Comparison of ENCODE assay signal across 16 cellular contexts in the genomic region with DNA sequence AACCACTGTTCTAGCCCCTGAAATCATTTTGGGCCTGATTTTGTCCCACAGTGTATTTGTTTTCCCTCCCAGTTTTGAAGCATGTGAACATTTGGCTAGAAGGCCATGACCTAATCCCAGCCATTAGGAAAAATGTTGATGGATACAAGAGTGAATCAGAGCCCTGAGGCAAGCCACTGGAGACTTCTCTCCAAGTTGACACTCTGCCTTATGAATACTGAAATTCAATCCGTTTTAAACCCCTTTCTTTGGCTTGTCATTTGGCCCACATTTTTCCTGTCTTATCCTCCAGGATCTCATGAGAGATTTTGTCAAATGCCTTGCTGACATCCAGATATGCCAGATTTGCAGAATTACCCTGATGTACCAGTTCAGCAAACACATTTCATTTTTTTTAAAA.
DNase-seq lines count a peak whose midpoint lies in the region; ATAC-seq and TF ChIP-seq lines count a peak whose summit lies in the region.
"Had no signal": no experiment of that assay in that cellular context is flagged by ENCODE, and none has a peak within 500 bp of the region (broad histone marks: within the 10 kb centered on the region; RNA-seq: fewer than 3 reads in every experiment).

No MANE protein-coding gene starts in this region.

- no peak overlapping the region for H3K4me3 Mint-ChIP-seq in mesothelial cell of epicardium
- no peak overlapping the region for H3K4me3 Mint-ChIP-seq in H9
- H3K4me3 Mint-ChIP-seq: activated CD8-positive, alpha-beta T cell treated with anti-CD3 and anti-CD28 coated beads for 36 hours had no signal

- H2AFZ ChIP-seq in PC-3 (ENCODE audit: low read length) (no peak overlapping the region), H9 (ENCODE audit: low read length) (no peak overlapping the region)

- no peak overlapping the region for H2AK5ac ChIP-seq in H9 (ENCODE audit: insufficient read length, low read length)

- H3K18ac ChIP-seq in H9 (ENCODE audit: insufficient read length, low read depth, low read length), result no peak overlapping the region

- H3K9me2 ChIP-seq in PC-3 (replicated peaks; ENCODE audit: low read length), result no peaks in the 10 kb centered on the region

- no peak overlapping the region for H2BK120ac ChIP-seq in H9 (ENCODE audit: low read depth, low read length, poor library complexity, severe bottlenecking)

- no peak overlapping the region for H2BK5ac ChIP-seq in H9 (ENCODE audit: insufficient read length, low read length)

- H3K27ac Mint-ChIP-seq in mesothelial cell of epicardium, result peak overlapping the region; percentile 11
- H3K27ac Mint-ChIP-seq in H9, result no peak overlapping the region
- H3K27ac Mint-ChIP-seq: activated CD8-positive, alpha-beta T cell treated with anti-CD3 and anti-CD28 coated beads for 36 hours; progenitor cell of endocrine pancreas had no signal

- H3K4me1 Mint-ChIP-seq in mesothelial cell of epicardium (peaks cover 24% of the 10 kb centered on the region), H9 (peaks cover 22 to 26% of the 10 kb centered on the region in 2 experiments)

- intact Hi-C loops in PC-3 (cut with micrococcal nuclease), result no loop called here

- H3K27me3 Mint-ChIP-seq in mesothelial cell of epicardium (ENCODE audit: low read depth) (no peaks in the 10 kb centered on the region), H9 (ENCODE audit: low read depth) (no peaks in the 10 kb centered on the region)
- H3K27me3 Mint-ChIP-seq: activated CD8-positive, alpha-beta T cell treated with anti-CD3 and anti-CD28 coated beads for 36 hours; progenitor cell of endocrine pancreas had no signal

- H3K79me2 ChIP-seq in PC-3 (ENCODE audit: low read length) (no peaks in the 10 kb centered on the region), H9 (ENCODE audit: insufficient read depth, low read length) (peaks cover 15% of the 10 kb centered on the region; the same call in 1 of the 2 replicates)

- H3K27me3 ChIP-seq in PC-3 (ENCODE audit: low read length) (no peaks in the 10 kb centered on the region), H9 (ENCODE audit: insufficient read depth, low read length) (no peaks in the 10 kb centered on the region)
- H3K27me3 ChIP-seq: BLaER1 had no signal

- no peak overlapping the region for H2BK15ac ChIP-seq in H9 (ENCODE audit: low read depth, low read length)

- BruUV-seq in PC-3 (replicated peaks; lab: Mats Ljungman, UMichigan), result no TSS peak

- no peak overlapping the region for H2BK12ac ChIP-seq in H9 (ENCODE audit: insufficient read length, low read depth, low read length)

- H3K4ac ChIP-seq in H9 (ENCODE audit: low read depth, low read length), result no peak overlapping the region

- H4K91ac ChIP-seq in H9 (ENCODE audit: insufficient read length, low read depth, low read length), result no peak overlapping the region

- H3K9me3 ChIP-seq in PC-3 (ENCODE audit: low read length) (0 out of 2 replicates have a peak, but pooled peaks cover 6% of the 10 kb centered on the region), H9 (ENCODE audit: control insufficient read depth, low read depth, low read length) (no peaks in the 10 kb centered on the region)
- H3K9me3 ChIP-seq: BLaER1 had no signal

- no peak overlapping the region for H2BK20ac ChIP-seq in H9 (ENCODE audit: low read depth, low read length, poor library complexity, severe bottlenecking)

- no peak overlapping the region for H3K23ac ChIP-seq in H9 (ENCODE audit: insufficient read length, low read depth, low read length)

- no peak overlapping the region for H4K8ac ChIP-seq in H9 (replicated peaks; ENCODE audit: insufficient read length, low read depth, low read length)

- H3K4me1 ChIP-seq in PC-3 (ENCODE audit: insufficient read depth, low read length), result peaks cover 11% of the 10 kb centered on the region; the same call in 1 of the 2 replicates
- 0 out of 2 replicates have a peak, but pooled peaks cover 7% of the 10 kb centered on the region for H3K4me1 ChIP-seq in H9 (ENCODE audit: insufficient read depth, low read length)
- H3K4me1 ChIP-seq: BLaER1 had no signal

- no peak overlapping the region for H3T11ph ChIP-seq in H9 (ENCODE audit: low read length)

- H3K56ac ChIP-seq in H9 (ENCODE audit: insufficient read length, low read depth, low read length), result no peak overlapping the region

- no peaks in the 10 kb centered on the region for H3K23me2 ChIP-seq in H9 (ENCODE audit: insufficient read length, low read depth, low read length, poor library complexity, severe bottlenecking)

- TF ChIP-seq CTCF in PC-3 (conservative IDR thresholded peaks at IDR 0.05; ENCODE audit: low read depth, low read length) (no peak), choroid plexus epithelial cell (conservative IDR thresholded peaks at IDR 0.05; ENCODE audit: low read depth, low read length) (no peak), mesothelial cell of epicardium (IDR thresholded peaks at IDR 0.05; ENCODE audit: unreplicated experiment) (no peak), H9 (conservative IDR thresholded peaks at IDR 0.05) (no peak)

- no peak overlapping the region for H3K14ac ChIP-seq in H9 (ENCODE audit: insufficient read depth, low read length)

- H3K79me1 ChIP-seq in H9 (ENCODE audit: insufficient read depth, low read depth, low read length, poor library complexity, severe bottlenecking), result no peaks in the 10 kb centered on the region

- CTCF ChIA-PET in PC-3 (lab: Charles Lee), result no interaction called here

- H3K4me3 ChIP-seq in PC-3 (ENCODE audit: low read length), result no peak overlapping the region
- no peak overlapping the region for H3K4me3 ChIP-seq in choroid plexus epithelial cell (ENCODE audit: low read depth, low read length)
- H3K4me3 ChIP-seq: BLaER1 had no signal

- POLR2A ChIA-PET in PC-3 (lab: Charles Lee; ENCODE audit: unreplicated experiment), result no interaction called here

- ATAC-seq in PC-3 (no peak), HG03565 (IDR thresholded peaks at IDR 0.05; ENCODE audit: unreplicated experiment) (no peak)
- ATAC-seq: activated CD8-positive, alpha-beta T cell treated with anti-CD3 and anti-CD28 coated beads for 36 hours; Panc1 had no signal

- DNase-seq in EH (ENCODE audit: low read depth) (peak; percentile 95), PC-3 (peak; percentile 82), choroid plexus epithelial cell (ENCODE audit: low read depth) (peak; percentile 16), mesothelial cell of epicardium (ENCODE audit: low spot score in 2 of 2, unreplicated experiment in 2 of 2) (no peak), epidermal melanocyte (ENCODE audit: insufficient read length, low spot score) (no peak), hippocampal formation (lab: John Stamatoyannopoulos, UW) (no peak), H9 (no peak)
- DNase-seq: activated CD8-positive, alpha-beta T cell treated with anti-CD3 and anti-CD28 coated beads for 36 hours; activated naive CD4-positive, alpha-beta T cell treated with anti-CD3 and anti-CD28 coated beads, Interleukin-2, amount 50 U/mL, for 16 hours; GF-D8; stimulated activated CD4-positive, alpha-beta T cell treated with anti-CD3 and anti-CD28 coated beads, Interleukin-4, amount 100 ng/mL, for 24 hours; stimulated activated naive CD4-positive, alpha-beta T cell treated with Interleukin-2 at 50 U/mL for 16 hours had no signal

- H4K5ac ChIP-seq in H9 (ENCODE audit: insufficient read length, low read depth, low read length), result no peak overlapping the region

- H4K20me1 ChIP-seq in PC-3 (ENCODE audit: low read length), result no peaks in the 10 kb centered on the region
- H4K20me1 ChIP-seq in H9 (ENCODE audit: control insufficient read depth, insufficient read depth, insufficient read length), result no peaks in the 10 kb centered on the region
- H4K20me1 ChIP-seq: BLaER1 had no signal

- WGBS in H9 (ENCODE audit: extremely low coverage, insufficient read length, low lambda C conversion rate), result no CpG with 5 or more reads among the region's 1 CpG

- H3K4me2 ChIP-seq in PC-3 (ENCODE audit: low read length), result no peak overlapping the region
- no peak overlapping the region for H3K4me2 ChIP-seq in H9 (ENCODE audit: insufficient read depth, insufficient read length, low read length)
- H3K4me2 ChIP-seq: BLaER1 had no signal

- no peak overlapping the region for H3K9ac ChIP-seq in PC-3 (ENCODE audit: low read length)
- no peak overlapping the region for H3K9ac ChIP-seq in H9 (ENCODE audit: extremely low read depth, insufficient read length, low read length)
- H3K9ac ChIP-seq: BLaER1 had no signal

- H3K27ac ChIP-seq in PC-3 (ENCODE audit: low read length), result no peak overlapping the region
- no peak overlapping the region for H3K27ac ChIP-seq in H9 (ENCODE audit: insufficient read length, low read depth, low read length)
- H3K27ac ChIP-seq: BLaER1 had no signal

- no peaks in the 10 kb centered on the region for H3F3A ChIP-seq in PC-3 (ENCODE audit: low read length, unreplicated experiment)

- no peaks in the 10 kb centered on the region for H3K9me3 Mint-ChIP-seq in mesothelial cell of epicardium
- H3K9me3 Mint-ChIP-seq in H9, result no peaks in the 10 kb centered on the region

- H3K36me3 ChIP-seq in PC-3 (ENCODE audit: low read depth, low read length), result no peaks in the 10 kb centered on the region
- H3K36me3 ChIP-seq: BLaER1 had no signal

- H3K36me3 Mint-ChIP-seq in mesothelial cell of epicardium (no peaks in the 10 kb centered on the region), H9 (ENCODE audit: insufficient read depth in 1 of 3, low read depth in 3 of 3) (no peaks in the 10 kb centered on the region; a peak in 1 of 7 replicates)

Comparison
In these comparisons a context has a peak if more than half of its experiments do, and no peak if none do; other contexts are left out.
1. DNase-seq: peak in EH (single experiment), PC-3 (single experiment) and choroid plexus epithelial cell (single experiment); none in mesothelial cell of epicardium (0 of 2), epidermal melanocyte (single experiment), hippocampal formation (0 of 2) and H9 (single experiment).